Comparison of ENCODE assay signal across 15 cellular contexts in the genomic region with DNA sequence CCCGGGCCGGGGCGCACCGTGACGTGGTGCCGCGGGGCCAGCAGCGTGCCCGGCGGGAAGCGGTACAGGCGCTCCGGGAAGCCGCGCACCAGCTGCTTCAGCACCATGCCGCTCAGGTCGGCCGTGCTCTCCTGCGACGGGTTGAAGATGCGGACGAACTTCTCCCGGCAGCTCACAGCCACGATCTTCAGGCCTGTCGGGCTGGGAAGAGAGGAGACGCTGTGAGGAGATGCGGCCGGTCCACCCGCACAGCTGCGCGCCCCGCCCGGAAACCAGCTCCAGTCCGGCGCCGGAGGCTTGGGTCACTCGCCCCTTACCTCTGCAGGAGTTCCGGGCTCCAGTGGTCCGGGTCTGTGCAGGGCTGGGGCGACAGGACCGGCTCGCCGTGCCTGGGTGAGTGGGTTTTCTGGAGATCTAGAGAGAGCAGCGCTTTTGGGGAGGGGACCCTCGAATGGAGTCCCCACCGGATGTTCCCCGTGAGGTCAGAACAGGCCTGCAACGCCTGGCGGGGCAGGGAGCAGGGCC. TPM values are rescaled to one million over a fixed set of nuclear protein-coding genes. Genes with fewer than 3 reads are reported as not detected.
A peak's percentile ranks its signal among the peaks of the same experiment; 100 is the strongest.
DNase-seq lines count a peak whose midpoint lies in the region; TF ChIP-seq lines count a peak whose summit lies in the region.
"Had no signal": no experiment of that assay in that cellular context is flagged by ENCODE, and none has a peak within 500 bp of the region (broad histone marks: within the 10 kb centered on the region; RNA-seq: fewer than 3 reads in every experiment).

No MANE protein-coding gene starts in this region.

- no peak for TF ChIP-seq POLR2A in sigmoid colon (IDR thresholded peaks at IDR 0.05)

- peaks cover 10% of the 10 kb centered on the region for H3K27me3 Mint-ChIP-seq in activated T-helper 1 cell treated with anti-CD3 and anti-CD28 coated beads, Interleukin-12 subunit alpha, Interleukin-12 subunit beta, Interleukin-2, Interleukin-4 antibody, amounts not matched to agents 30 ng/mL and 10 ng/mL and 1 ng/mL, durations not matched to agents 14 hours and 24 hours and 36 hours (ENCODE audit: insufficient read depth)
- peaks cover 48% of the 10 kb centered on the region for H3K27me3 Mint-ChIP-seq in mesothelial cell of epicardium (ENCODE audit: low read depth)

- H3K9me3 Mint-ChIP-seq in activated T-helper 1 cell treated with anti-CD3 and anti-CD28 coated beads, Interleukin-12 subunit alpha, Interleukin-12 subunit beta, Interleukin-2, Interleukin-4 antibody, amounts not matched to agents 30 ng/mL and 10 ng/mL and 1 ng/mL, durations not matched to agents 14 hours and 24 hours and 36 hours, result no peaks in the 10 kb centered on the region
- H3K9me3 Mint-ChIP-seq in mesothelial cell of epicardium, result no peaks in the 10 kb centered on the region

- WGBS in sigmoid colon, 2 donors, result 10 to 16% methylated on average over 49 of the region's 49 CpGs

- H3K9me2 ChIP-seq in MM.1S (replicated peaks; ENCODE audit: insufficient read depth, low read length), result no peaks in the 10 kb centered on the region

- H3K4me3 ChIP-seq in MM.1S (ENCODE audit: low read length) (no peak overlapping the region), sigmoid colon (no peak overlapping the region)

- DNase-seq in COLO668 (lab: John Stamatoyannopoulos, UW; ENCODE audit: unreplicated experiment) (peak; percentile 15), mesothelial cell of epicardium (ENCODE audit: low spot score in 2 of 2, unreplicated experiment in 2 of 2) (no peak), MM.1S (no peak), GM10266 (ENCODE audit: extremely low spot score) (no peak), sigmoid colon (no peak), NCI-H2107 treated with DMSO at 0.1 percent for 48 hours (lab: John Stamatoyannopoulos, UW; ENCODE audit: unreplicated experiment) (no peak)
- no peak for DNase-seq in activated T-helper 1 cell treated with anti-CD3 and anti-CD28 coated beads, Interleukin-12 subunit alpha, Interleukin-12 subunit beta, Interleukin-2, Interleukin-4 antibody, amounts not matched to agents 30 ng/mL and 10 ng/mL and 1 ng/mL, durations not matched to agents 14 hours and 24 hours and 36 hours (ENCODE audit: low spot score)
- DNase-seq: activated CD8-positive, alpha-beta memory T cell treated with anti-CD3 and anti-CD28 coated beads, Interleukin-2, amount 50 U/mL, for 48 hours; DMS79 treated with DMSO at 0.1 percent for 48 hours; Karpas-422; left colon; NCI-H774; T-helper 1 cell had no signal

- peaks cover 6% of the 10 kb centered on the region for H3K4me1 Mint-ChIP-seq in activated T-helper 1 cell treated with anti-CD3 and anti-CD28 coated beads, Interleukin-12 subunit alpha, Interleukin-12 subunit beta, Interleukin-2, Interleukin-4 antibody, amounts not matched to agents 30 ng/mL and 10 ng/mL and 1 ng/mL, durations not matched to agents 14 hours and 24 hours and 36 hours (ENCODE audit: low read depth)
- peaks cover 7% of the 10 kb centered on the region for H3K4me1 Mint-ChIP-seq in mesothelial cell of epicardium

- peaks cover 2% of the 10 kb centered on the region; the same call in 1 of the 2 replicates for H3K79me2 ChIP-seq in MM.1S (ENCODE audit: low read length)

- H3K27ac ChIP-seq in 22Rv1 (peak overlapping the region; percentile 76), MM.1S (ENCODE audit: low read length) (no peak overlapping the region), sigmoid colon (no peak overlapping the region)

- H3K36me3 ChIP-seq in MM.1S (replicated peaks; ENCODE audit: insufficient read depth, low read length), result no peaks in the 10 kb centered on the region
- no peaks in the 10 kb centered on the region for H3K36me3 ChIP-seq in sigmoid colon
- H3K36me3 ChIP-seq: prostate gland had no signal

- H3K4me3 Mint-ChIP-seq in activated T-helper 1 cell treated with anti-CD3 and anti-CD28 coated beads, Interleukin-12 subunit alpha, Interleukin-12 subunit beta, Interleukin-2, Interleukin-4 antibody, amounts not matched to agents 30 ng/mL and 10 ng/mL and 1 ng/mL, durations not matched to agents 14 hours and 24 hours and 36 hours, result peak overlapping the region; percentile 11
- peak overlapping the region; percentile 30 for H3K4me3 Mint-ChIP-seq in mesothelial cell of epicardium

- H3K9me3 ChIP-seq in MM.1S (replicated peaks; ENCODE audit: insufficient read depth, low read length), result no peaks in the 10 kb centered on the region
- H3K9me3 ChIP-seq in sigmoid colon, result no peaks in the 10 kb centered on the region
- H3K9me3 ChIP-seq: prostate gland had no signal

- H3K27me3 ChIP-seq in MM.1S (replicated peaks; ENCODE audit: insufficient read depth, low read length) (peaks cover 28% of the 10 kb centered on the region), sigmoid colon (peaks cover 47 to 84% (median 79%) of the 10 kb centered on the region in 3 donors)

- H3K36me3 Mint-ChIP-seq in activated T-helper 1 cell treated with anti-CD3 and anti-CD28 coated beads, Interleukin-12 subunit alpha, Interleukin-12 subunit beta, Interleukin-2, Interleukin-4 antibody, amounts not matched to agents 30 ng/mL and 10 ng/mL and 1 ng/mL, durations not matched to agents 14 hours and 24 hours and 36 hours (ENCODE audit: low read depth), result no peaks in the 10 kb centered on the region
- H3K36me3 Mint-ChIP-seq in mesothelial cell of epicardium, result no peaks in the 10 kb centered on the region

- peaks cover 6% of the 10 kb centered on the region for H3K4me1 ChIP-seq in MM.1S (ENCODE audit: low read length)
- peaks cover 0 to 31% (median 28%) of the 10 kb centered on the region in 4 donors for H3K4me1 ChIP-seq in sigmoid colon

- TF ChIP-seq CTCF in 22Rv1 (IDR thresholded peaks at IDR 0.05) (no peak), mesothelial cell of epicardium (IDR thresholded peaks at IDR 0.05; ENCODE audit: unreplicated experiment) (no peak), MM.1S (IDR thresholded peaks at IDR 0.05; ENCODE audit: low read length) (no peak), GM10266 (IDR thresholded peaks at IDR 0.05; ENCODE audit: control insufficient read depth, insufficient read depth, low read depth, missing control alignments) (no peak), sigmoid colon (IDR thresholded peaks at IDR 0.05) (no peak)

- no peak overlapping the region for H3K9ac ChIP-seq in MM.1S (ENCODE audit: low read length)

- H3F3A ChIP-seq in MM.1S (ENCODE audit: insufficient read depth, low read length), result no peaks in the 10 kb centered on the region

- no peak overlapping the region for H3K27ac Mint-ChIP-seq in activated T-helper 1 cell treated with anti-CD3 and anti-CD28 coated beads, Interleukin-12 subunit alpha, Interleukin-12 subunit beta, Interleukin-2, Interleukin-4 antibody, amounts not matched to agents 30 ng/mL and 10 ng/mL and 1 ng/mL, durations not matched to agents 14 hours and 24 hours and 36 hours
- H3K27ac Mint-ChIP-seq in mesothelial cell of epicardium, result no peak overlapping the region

- TF ChIP-seq EP300 in sigmoid colon (IDR thresholded peaks at IDR 0.05), result no peak

- intact Hi-C loops in activated T-helper 1 cell treated with anti-CD3 and anti-CD28 coated beads, Interleukin-12 subunit alpha, Interleukin-12 subunit beta, Interleukin-2, Interleukin-4 antibody, amounts not matched to agents 30 ng/mL and 10 ng/mL and 1 ng/mL, durations not matched to agents 14 hours and 24 hours and 36 hours (cut with micrococcal nuclease), result no loop called here
- intact Hi-C loops in sigmoid colon (cut with DNase I), result no loop called here

- H3K4me2 ChIP-seq in MM.1S (ENCODE audit: low read depth, low read length), result no peak overlapping the region

- H2AFZ ChIP-seq in MM.1S (ENCODE audit: low read length), result no peak overlapping the region

- H4K20me1 ChIP-seq in MM.1S (ENCODE audit: insufficient read depth, low read length), result no peaks in the 10 kb centered on the region

RNA-seq across cellular contexts. Expression of a gene that starts 4.3 kb away (rescaled TPM):
- 0.47 and 0.64 TPM in 2 replicates for total RNA-seq in activated T-helper 1 cell treated with anti-CD3 and anti-CD28 coated beads, Interleukin-12 subunit alpha, Interleukin-12 subunit beta, Interleukin-2, Interleukin-4 antibody, amounts not matched to agents 30 ng/mL and 10 ng/mL and 1 ng/mL, durations not matched to agents 14 hours and 24 hours and 36 hours
- total RNA-seq in mesothelial cell of epicardium, result 16.5 to 17.4 TPM (median 16.6 TPM) in 3 replicates
- 1 to 10 TPM in 1 of 4 donors, under 1 TPM in 2, not detected in 1; 0.66 to 1.4 (median 0.68) TPM for total RNA-seq in sigmoid colon
- 1 to 10 TPM; 1.2 to 6.3 (median 3.5) TPM for polyA plus RNA-seq in sigmoid colon

RNA-seq across cellular contexts. Expression of a gene that starts 4.5 kb away (rescaled TPM):
- total RNA-seq in activated T-helper 1 cell treated with anti-CD3 and anti-CD28 coated beads, Interleukin-12 subunit alpha, Interleukin-12 subunit beta, Interleukin-2, Interleukin-4 antibody, amounts not matched to agents 30 ng/mL and 10 ng/mL and 1 ng/mL, durations not matched to agents 14 hours and 24 hours and 36 hours, result 15.9 and 19.8 TPM in 2 replicates
- total RNA-seq in mesothelial cell of epicardium (29.3 to 32.3 TPM (median 32.1 TPM) in 3 replicates), sigmoid colon (1 to 10 TPM; 3.0 to 5.4 (median 3.8) TPM)
- 100 to 1,000 TPM in 1 of 3 donors, 10 to 100 TPM in 2; 72.4 to 122 (median 94.9) TPM for polyA plus RNA-seq in sigmoid colon

RNA-seq across cellular contexts. Expression of a gene that starts 18.9 kb away (rescaled TPM):
- 1.8 and 2.2 TPM in 2 replicates for total RNA-seq in activated T-helper 1 cell treated with anti-CD3 and anti-CD28 coated beads, Interleukin-12 subunit alpha, Interleukin-12 subunit beta, Interleukin-2, Interleukin-4 antibody, amounts not matched to agents 30 ng/mL and 10 ng/mL and 1 ng/mL, durations not matched to agents 14 hours and 24 hours and 36 hours
- total RNA-seq in mesothelial cell of epicardium, result 3.0 to 3.4 TPM (median 3.2 TPM) in 3 replicates
- total RNA-seq in sigmoid colon, result under 1 TPM in 1 of 4 donors, not detected in 3; 0.14 TPM
- polyA plus RNA-seq in sigmoid colon, result 1 to 10 TPM; 2.4 to 5.9 (median 5.8) TPM

RNA-seq across cellular contexts. Expression of a gene that starts 20.0 kb away (rescaled TPM):
- total RNA-seq in activated T-helper 1 cell treated with anti-CD3 and anti-CD28 coated beads, Interleukin-12 subunit alpha, Interleukin-12 subunit beta, Interleukin-2, Interleukin-4 antibody, amounts not matched to agents 30 ng/mL and 10 ng/mL and 1 ng/mL, durations not matched to agents 14 hours and 24 hours and 36 hours, result 58.6 and 59.8 TPM in 2 replicates
- total RNA-seq in mesothelial cell of epicardium (48.2 to 51.1 TPM (median 49.7 TPM) in 3 replicates), sigmoid colon (10 to 100 TPM; 11.8 to 21.2 (median 17.9) TPM)
- polyA plus RNA-seq in sigmoid colon, result 10 to 100 TPM in 2 of 3 donors, 1 to 10 TPM in 1; 6.6 to 29.3 (median 11.3) TPM

RNA-seq across cellular contexts. Expression of a gene that starts 20.9 kb away (rescaled TPM):
- total RNA-seq in activated T-helper 1 cell treated with anti-CD3 and anti-CD28 coated beads, Interleukin-12 subunit alpha, Interleukin-12 subunit beta, Interleukin-2, Interleukin-4 antibody, amounts not matched to agents 30 ng/mL and 10 ng/mL and 1 ng/mL, durations not matched to agents 14 hours and 24 hours and 36 hours, result 76.6 and 88.7 TPM in 2 replicates
- total RNA-seq in mesothelial cell of epicardium (35.1 to 41.5 TPM (median 39.3 TPM) in 3 replicates), sigmoid colon (10 to 100 TPM; 27.8 to 59.3 (median 32.8) TPM)
- polyA plus RNA-seq in sigmoid colon, result 10 to 100 TPM; 44.6 to 76.1 (median 66.1) TPM
